Comparison of ENCODE assay signal across 15 cellular contexts in the genomic region with DNA sequence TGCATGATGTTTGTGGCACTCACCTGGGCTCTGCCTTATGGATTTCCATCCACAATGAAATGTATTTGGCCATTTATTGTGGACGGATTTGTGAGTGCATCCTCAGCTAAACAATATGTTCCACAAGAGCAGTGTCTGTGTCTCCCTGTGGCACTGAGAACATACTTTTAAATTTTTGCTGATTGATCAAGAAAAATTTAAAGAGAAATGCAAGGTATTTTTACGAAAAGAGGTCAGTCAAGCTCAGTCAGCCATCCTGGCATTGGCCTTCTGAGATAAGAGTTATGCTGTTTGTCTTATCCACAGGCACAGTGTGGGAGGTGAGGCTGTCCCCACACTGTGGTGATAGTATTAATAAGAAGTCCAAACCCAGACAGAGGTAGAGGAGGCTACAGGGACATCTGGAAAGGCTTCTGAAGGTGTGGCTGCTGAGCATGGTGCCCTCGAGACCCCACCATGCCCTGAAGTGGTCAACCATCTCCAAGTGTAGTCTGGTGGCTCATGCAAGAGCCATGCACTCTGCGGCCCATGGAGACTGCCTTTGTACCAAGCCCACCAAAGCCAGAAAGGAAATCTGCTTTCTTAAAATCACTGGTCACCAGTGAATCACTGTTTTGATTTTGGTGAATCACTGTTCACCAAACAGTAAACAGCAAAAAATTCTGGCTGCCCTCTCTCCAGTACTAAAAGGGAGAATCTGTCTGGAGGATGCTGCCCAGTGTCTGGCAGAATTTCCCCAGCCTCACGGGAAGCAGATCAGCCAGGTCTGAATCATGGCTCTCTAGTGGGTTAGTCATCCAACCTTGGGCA. TPM values are rescaled to one million over a fixed set of nuclear protein-coding genes. Genes with fewer than 3 reads are reported as not detected.
DNase-seq lines count a peak whose midpoint lies in the region; ATAC-seq and TF ChIP-seq lines count a peak whose summit lies in the region.
"Had no signal": no experiment of that assay in that cellular context is flagged by ENCODE, and none has a peak within 500 bp of the region (broad histone marks: within the 10 kb centered on the region; RNA-seq: fewer than 3 reads in every experiment).

No MANE protein-coding gene starts in this region.

- no peaks in the 10 kb centered on the region for H3F3A ChIP-seq in smooth muscle cell (ENCODE audit: low read depth)

- peak overlapping the region; percentile 49 for H3K4me2 ChIP-seq in smooth muscle cell

- ATAC-seq in HG02884 (IDR thresholded peaks at IDR 0.05; ENCODE audit: unreplicated experiment) (no peak), GM21528 (IDR thresholded peaks at IDR 0.05; ENCODE audit: low FRiP score, unreplicated experiment) (no peak)
- ATAC-seq: lower lobe of right lung, right lobe of liver had no signal

- H3K79me2 ChIP-seq in smooth muscle cell (ENCODE audit: low read depth) = no peaks in the 10 kb centered on the region

- no peak for TF ChIP-seq POLR2A in esophagus squamous epithelium (IDR thresholded peaks at IDR 0.05)

- H3K4me3 ChIP-seq in fibroblast of villous mesenchyme (ENCODE audit: low read depth, low read length) (no peak overlapping the region), smooth muscle cell (no peak overlapping the region), esophagus squamous epithelium (no peak overlapping the region)
- H3K4me3 ChIP-seq: lower lobe of right lung, right lobe of liver had no signal

- intact Hi-C loops in esophagus squamous epithelium (cut with DNase I) = no loop called here

- no peak overlapping the region for H2AFZ ChIP-seq in smooth muscle cell (ENCODE audit: low read depth)

- no peaks in the 10 kb centered on the region for H4K20me1 ChIP-seq in smooth muscle cell (ENCODE audit: low read depth)

- no peak for TF ChIP-seq CTCF in fibroblast of villous mesenchyme (IDR thresholded peaks at IDR 0.05; ENCODE audit: insufficient read depth, low read depth, low read length)
- TF ChIP-seq CTCF in smooth muscle cell (IDR thresholded peaks at IDR 0.05; ENCODE audit: borderline replicate concordance, insufficient read depth, poor library complexity, severe bottlenecking) = no peak
- TF ChIP-seq CTCF in esophagus squamous epithelium (IDR thresholded peaks at IDR 0.05) = no peak

- H3K36me3 ChIP-seq in smooth muscle cell (ENCODE audit: low read depth) (no peaks in the 10 kb centered on the region), esophagus squamous epithelium (no peaks in the 10 kb centered on the region)
- H3K36me3 ChIP-seq: lower lobe of right lung, right lobe of liver had no signal

- 46% methylated on average over 5 of the region's 5 CpGs for WGBS in smooth muscle cell (ENCODE audit: low lambda C conversion rate)
- 55 to 60% methylated on average over 5 of the region's 5 CpGs for WGBS in esophagus squamous epithelium, 2 donors

- no peaks in the 10 kb centered on the region for H3K4me1 ChIP-seq in smooth muscle cell (ENCODE audit: low read depth)
- no peaks in the 10 kb centered on the region for H3K4me1 ChIP-seq in esophagus squamous epithelium
- H3K4me1 ChIP-seq: lower lobe of right lung, right lobe of liver had no signal

- peak overlapping the region; percentile 93 for H3K27ac ChIP-seq in smooth muscle cell (ENCODE audit: low read depth)
- no peak overlapping the region for H3K27ac ChIP-seq in esophagus squamous epithelium
- H3K27ac ChIP-seq: lower lobe of right lung, right lobe of liver had no signal

- no peaks in the 10 kb centered on the region for H3K27me3 ChIP-seq in smooth muscle cell (ENCODE audit: low read depth)
- H3K27me3 ChIP-seq in esophagus squamous epithelium = no peaks in the 10 kb centered on the region
- H3K27me3 ChIP-seq: right lobe of liver had no signal

- DNase-seq in H4 (ENCODE audit: low spot score) (peak; percentile 61), T1000 (lab: John Stamatoyannopoulos, UW) (peak; percentile 71), fibroblast of villous mesenchyme (ENCODE audit: low read depth) (peak; percentile 88), smooth muscle cell (lab: John Stamatoyannopoulos, UW; ENCODE audit: unreplicated experiment) (no peak), esophagus squamous epithelium (lab: John Stamatoyannopoulos, UW) (no peak)
- no peak for DNase-seq in stimulated activated CD4-positive, alpha-beta T cell treated with anti-CD3 and anti-CD28 coated beads, Interleukin-4, amount 100 ng/mL, for 1 hour
- DNase-seq: activated naive CD4-positive, alpha-beta T cell treated with anti-CD3 and anti-CD28 coated beads, Interleukin-2, amount 50 U/mL, for 16 hours; DND-41; endodermal cell; lower lobe of right lung; NCI-H1436; OCI-M1; right lobe of liver had no signal

- peak overlapping the region; percentile 39 for H3K9ac ChIP-seq in smooth muscle cell (ENCODE audit: low read depth)

- no peaks in the 10 kb centered on the region for H3K9me3 ChIP-seq in smooth muscle cell (replicated peaks; ENCODE audit: low read depth)
- H3K9me3 ChIP-seq in esophagus squamous epithelium = no peaks in the 10 kb centered on the region
- H3K9me3 ChIP-seq: lower lobe of right lung, right lobe of liver had no signal

RNA-seq across cellular contexts. Expression of gene SPOCK1, which starts 28.8 kb away (rescaled TPM):
- 5.9 and 9.0 TPM in 2 replicates for total RNA-seq in H4 (2014; rRNA removed; shearing (Covaris generic))
- total RNA-seq in fibroblast of villous mesenchyme = 49.0 and 54.8 TPM in 2 replicates
- total RNA-seq in smooth muscle cell = 56.2 and 57.7 TPM in 2 replicates
- polyA plus RNA-seq in smooth muscle cell = 55.9 and 80.0 TPM in 2 replicates
- total RNA-seq in esophagus squamous epithelium = 10 to 100 TPM in 2 of 4 donors, 1 to 10 TPM in 1, under 1 TPM in 1; 0.99 to 21.9 (median 8.1) TPM

Comparison
In these comparisons a context has a peak if more than half of its experiments do, and no peak if none do; other contexts are left out.
1. DNase-seq: peak in H4 (single experiment), T1000 (single experiment) and fibroblast of villous mesenchyme (single experiment); none in smooth muscle cell (single experiment), stimulated activated CD4-positive, alpha-beta T cell treated with anti-CD3 and anti-CD28 coated beads, Interleukin-4, amount 100 ng/mL, for 1 hour (single experiment) and esophagus squamous epithelium (single experiment).